1 cellular context compared by ENCODE assay signal in the genomic region with DNA sequence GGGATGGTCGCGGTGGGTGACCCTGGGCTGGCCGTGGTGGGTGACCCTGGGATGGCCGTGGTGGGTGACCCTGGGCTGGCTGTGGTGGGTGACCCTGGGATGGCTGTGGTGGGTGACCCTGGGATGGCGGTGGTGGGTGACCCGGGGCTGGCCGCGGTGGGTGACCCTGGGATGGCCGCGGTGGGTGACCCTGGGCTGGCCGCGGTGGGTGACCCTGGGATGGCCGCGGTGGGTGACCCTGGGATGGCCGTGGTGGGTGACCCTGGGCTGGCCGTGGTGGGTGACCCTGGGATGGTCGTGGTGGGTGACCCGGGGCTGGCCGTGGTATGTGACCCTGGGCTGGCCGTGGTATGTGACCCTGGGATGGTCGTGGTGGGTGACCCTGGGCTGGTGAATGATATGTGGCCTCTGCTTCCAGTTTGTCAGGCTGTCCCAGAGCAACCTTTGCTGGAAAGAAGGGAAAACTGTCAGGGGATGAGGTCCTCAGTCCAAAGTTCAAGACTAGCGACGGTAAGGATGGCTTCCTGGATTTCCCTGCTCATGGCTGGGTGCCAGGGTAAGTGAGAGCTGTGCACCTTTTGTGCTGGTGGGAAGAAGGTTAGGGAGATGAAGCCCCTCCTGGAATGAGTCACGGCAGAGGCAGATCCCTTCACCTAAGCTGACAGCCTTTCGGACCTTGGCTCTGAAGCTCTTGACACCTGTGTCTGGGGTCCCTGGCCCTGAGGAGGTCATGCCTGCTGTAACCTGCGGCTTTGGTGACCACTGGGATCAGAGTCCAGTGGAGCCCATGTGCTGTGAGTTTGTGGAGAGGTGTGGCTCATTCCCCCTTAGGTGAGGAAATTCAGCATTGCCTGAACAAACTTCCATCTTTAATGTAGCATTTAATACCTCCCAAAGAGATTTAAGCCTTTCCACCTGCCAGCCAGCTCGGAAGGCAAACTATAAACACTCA.
A peak's percentile ranks its signal among the peaks of the same experiment; 100 is the strongest.
TF ChIP-seq lines count a peak whose summit lies in the region.

No MANE protein-coding gene starts in this region.

TF ChIP-seq in HepG2, 621 proteins besides CTCF, POLR2A, EP300 and RAD21 (continued from another document and continues in another):
- peak; percentile 69; the same call in 1 of the 2 replicates for TF ChIP-seq NR0B2 (CRISPR knock-in tag; IDR thresholded peaks at IDR 0.05)
- no peak for TF ChIP-seq ZNF281 (CRISPR knock-in tag; IDR thresholded peaks at IDR 0.05; ENCODE audit: borderline replicate concordance)
- TF ChIP-seq RXRB (CRISPR knock-in tag; IDR thresholded peaks at IDR 0.05; ENCODE audit: borderline replicate concordance), result peak; percentile 92
- peak; percentile 56; the same call in 1 of the 2 replicates for TF ChIP-seq CREM (IDR thresholded peaks at IDR 0.05)
- no peak for TF ChIP-seq CREM (CRISPR knock-in tag; IDR thresholded peaks at IDR 0.05)
- TF ChIP-seq ZHX2 (IDR thresholded peaks at IDR 0.05; ENCODE audit: low read depth), result peak; percentile 54
- TF ChIP-seq ZHX2 (CRISPR knock-in tag; IDR thresholded peaks at IDR 0.05; ENCODE audit: borderline replicate concordance), result no peak
- no peak for TF ChIP-seq SMARCC2 (IDR thresholded peaks at IDR 0.05)
- no peak; the same call in 1 of the 2 replicates for TF ChIP-seq DNMT1 (CRISPR knock-in tag; IDR thresholded peaks at IDR 0.05)
- no peak for TF ChIP-seq ATF7 (IDR thresholded peaks at IDR 0.05)
- peak; percentile 81 for TF ChIP-seq ATF7 (CRISPR knock-in tag; IDR thresholded peaks at IDR 0.05)
- TF ChIP-seq, protein P1, sequence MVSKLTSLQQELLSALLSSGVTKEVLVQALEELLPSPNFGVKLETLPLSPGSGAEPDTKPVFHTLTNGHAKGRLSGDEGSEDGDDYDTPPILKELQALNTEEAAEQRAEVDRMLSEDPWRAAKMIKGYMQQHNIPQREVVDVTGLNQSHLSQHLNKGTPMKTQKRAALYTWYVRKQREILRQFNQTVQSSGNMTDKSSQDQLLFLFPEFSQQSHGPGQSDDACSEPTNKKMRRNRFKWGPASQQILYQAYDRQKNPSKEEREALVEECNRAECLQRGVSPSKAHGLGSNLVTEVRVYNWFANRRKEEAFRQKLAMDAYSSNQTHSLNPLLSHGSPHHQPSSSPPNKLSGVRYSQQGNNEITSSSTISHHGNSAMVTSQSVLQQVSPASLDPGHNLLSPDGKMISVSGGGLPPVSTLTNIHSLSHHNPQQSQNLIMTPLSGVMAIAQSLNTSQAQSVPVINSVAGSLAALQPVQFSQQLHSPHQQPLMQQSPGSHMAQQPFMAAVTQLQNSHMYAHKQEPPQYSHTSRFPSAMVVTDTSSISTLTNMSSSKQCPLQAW (CRISPR knock-in tag; IDR thresholded peaks at IDR 0.05), result 0 out of 2 replicates have a peak, but pooled peaks have one; percentile 66
- no peak for TF ChIP-seq RORA (CRISPR knock-in tag; IDR thresholded peaks at IDR 0.05)
- TF ChIP-seq SYNCRIP (IDR thresholded peaks at IDR 0.05; ENCODE audit: insufficient read depth, low read depth, low read length), result no peak
- 0 out of 2 replicates have a peak, but pooled peaks have one; percentile 8 for TF ChIP-seq PAX8 (CRISPR knock-in tag; IDR thresholded peaks at IDR 0.05; ENCODE audit: borderline replicate concordance)
- 0 out of 2 replicates have a peak, but pooled peaks have one; percentile 58 for TF ChIP-seq ZSCAN9 (CRISPR knock-in tag; IDR thresholded peaks at IDR 0.05; ENCODE audit: borderline replicate concordance)
- TF ChIP-seq ZNF331 (CRISPR knock-in tag; IDR thresholded peaks at IDR 0.05), result peak; percentile 57; the same call in 1 of the 2 replicates
- peak; percentile 85 for TF ChIP-seq ERF (CRISPR knock-in tag; IDR thresholded peaks at IDR 0.05)
- no peak for TF ChIP-seq ZNF205 (CRISPR knock-in tag; IDR thresholded peaks at IDR 0.05)
- TF ChIP-seq ZNF510 (CRISPR knock-in tag; IDR thresholded peaks at IDR 0.05; ENCODE audit: low read depth), result no peak; the same call in 1 of the 2 replicates
- TF ChIP-seq KDM4B (CRISPR knock-in tag; IDR thresholded peaks at IDR 0.05), result peak; percentile 79
- TF ChIP-seq, protein P2, sequence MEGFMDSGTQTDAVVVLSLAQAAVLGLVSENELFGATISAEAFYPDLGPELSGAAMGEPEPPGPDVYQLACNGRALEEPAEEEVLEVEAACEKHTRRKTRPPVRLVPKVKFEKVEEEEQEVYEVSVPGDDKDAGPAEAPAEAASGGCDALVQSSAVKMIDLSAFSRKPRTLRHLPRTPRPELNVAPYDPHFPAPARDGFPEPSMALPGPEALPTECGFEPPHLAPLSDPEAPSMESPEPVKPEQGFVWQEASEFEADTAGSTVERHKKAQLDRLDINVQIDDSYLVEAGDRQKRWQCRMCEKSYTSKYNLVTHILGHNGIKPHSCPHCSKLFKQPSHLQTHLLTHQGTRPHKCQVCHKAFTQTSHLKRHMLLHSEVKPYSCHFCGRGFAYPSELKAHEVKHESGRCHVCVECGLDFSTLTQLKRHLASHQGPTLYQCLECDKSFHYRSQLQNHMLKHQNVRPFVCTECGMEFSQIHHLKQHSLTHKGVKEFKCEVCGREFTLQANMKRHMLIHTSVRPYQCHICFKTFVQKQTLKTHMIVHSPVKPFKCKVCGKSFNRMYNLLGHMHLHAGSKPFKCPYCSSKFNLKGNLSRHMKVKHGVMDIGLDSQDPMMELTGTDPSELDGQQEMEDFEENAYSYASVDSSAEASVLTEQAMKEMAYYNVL (CRISPR knock-in tag; IDR thresholded peaks at IDR 0.05; ENCODE audit: borderline replicate concordance), result peak; percentile 84
- peak; percentile 93 for TF ChIP-seq ZNF556 (CRISPR knock-in tag; IDR thresholded peaks at IDR 0.05; ENCODE audit: borderline replicate concordance)
- no peak for TF ChIP-seq KLF13 (CRISPR knock-in tag; IDR thresholded peaks at IDR 0.05)
- TF ChIP-seq, protein P3, sequence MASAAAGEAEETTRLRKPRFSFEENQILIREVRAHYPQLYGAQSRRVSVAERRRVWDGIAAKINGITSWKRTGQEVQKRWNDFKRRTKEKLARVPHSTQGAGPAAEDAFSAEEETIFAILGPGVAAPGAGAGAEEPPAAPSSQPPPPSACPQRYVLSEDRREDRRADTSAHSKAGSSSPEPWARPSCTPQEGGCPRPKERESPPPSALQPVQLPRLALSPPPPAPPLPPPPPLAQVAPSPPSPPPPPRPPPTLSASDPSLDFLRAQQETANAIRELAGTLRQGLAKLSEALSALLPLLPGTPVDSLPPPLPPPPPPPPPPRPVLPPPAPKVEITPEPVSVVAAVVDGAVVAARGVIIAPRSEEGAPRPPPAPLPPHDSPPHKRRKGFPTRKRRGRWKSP (CRISPR knock-in tag; IDR thresholded peaks at IDR 0.05), result peak; percentile 47; the same call in 1 of the 2 replicates
- 0 out of 2 replicates have a peak, but pooled peaks have one; percentile 54 for TF ChIP-seq ZMYM4 (CRISPR knock-in tag; IDR thresholded peaks at IDR 0.05)
- TF ChIP-seq IKZF1 (IDR thresholded peaks at IDR 0.05), result no peak
- TF ChIP-seq MEIS2 (CRISPR knock-in tag; IDR thresholded peaks at IDR 0.05), result peak; percentile 91
- TF ChIP-seq, protein P4, sequence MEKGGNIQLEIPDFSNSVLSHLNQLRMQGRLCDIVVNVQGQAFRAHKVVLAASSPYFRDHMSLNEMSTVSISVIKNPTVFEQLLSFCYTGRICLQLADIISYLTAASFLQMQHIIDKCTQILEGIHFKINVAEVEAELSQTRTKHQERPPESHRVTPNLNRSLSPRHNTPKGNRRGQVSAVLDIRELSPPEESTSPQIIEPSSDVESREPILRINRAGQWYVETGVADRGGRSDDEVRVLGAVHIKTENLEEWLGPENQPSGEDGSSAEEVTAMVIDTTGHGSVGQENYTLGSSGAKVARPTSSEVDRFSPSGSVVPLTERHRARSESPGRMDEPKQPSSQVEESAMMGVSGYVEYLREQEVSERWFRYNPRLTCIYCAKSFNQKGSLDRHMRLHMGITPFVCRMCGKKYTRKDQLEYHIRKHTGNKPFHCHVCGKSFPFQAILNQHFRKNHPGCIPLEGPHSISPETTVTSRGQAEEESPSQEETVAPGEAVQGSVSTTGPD (CRISPR knock-in tag; IDR thresholded peaks at IDR 0.05), result peak; percentile 97
- TF ChIP-seq ZC3H4 (CRISPR knock-in tag; IDR thresholded peaks at IDR 0.05; ENCODE audit: borderline replicate concordance), result no peak
- TF ChIP-seq PITX1 (CRISPR knock-in tag; IDR thresholded peaks at IDR 0.05), result peak; percentile 87
- TF ChIP-seq AGO1 (IDR thresholded peaks at IDR 0.05; ENCODE audit: low read depth, low read length, poor library complexity, severe bottlenecking), result no peak
- TF ChIP-seq ZMYM2 (CRISPR knock-in tag; IDR thresholded peaks at IDR 0.05), result peak; percentile 92
- TF ChIP-seq SOX13 (IDR thresholded peaks at IDR 0.05), result 0 out of 2 replicates have a peak, but pooled peaks have one; percentile 43
- TF ChIP-seq SOX13 (CRISPR knock-in tag; conservative IDR thresholded peaks at IDR 0.05 in 1 of 2, IDR thresholded peaks at IDR 0.05 in 1 of 2), result peak in 1 of 2 experiments; percentile 62; a peak in 2 of 4 replicates
- TF ChIP-seq MBD4 (IDR thresholded peaks at IDR 0.05; ENCODE audit: borderline replicate concordance, low read length), result no peak
- TF ChIP-seq, protein P5, sequence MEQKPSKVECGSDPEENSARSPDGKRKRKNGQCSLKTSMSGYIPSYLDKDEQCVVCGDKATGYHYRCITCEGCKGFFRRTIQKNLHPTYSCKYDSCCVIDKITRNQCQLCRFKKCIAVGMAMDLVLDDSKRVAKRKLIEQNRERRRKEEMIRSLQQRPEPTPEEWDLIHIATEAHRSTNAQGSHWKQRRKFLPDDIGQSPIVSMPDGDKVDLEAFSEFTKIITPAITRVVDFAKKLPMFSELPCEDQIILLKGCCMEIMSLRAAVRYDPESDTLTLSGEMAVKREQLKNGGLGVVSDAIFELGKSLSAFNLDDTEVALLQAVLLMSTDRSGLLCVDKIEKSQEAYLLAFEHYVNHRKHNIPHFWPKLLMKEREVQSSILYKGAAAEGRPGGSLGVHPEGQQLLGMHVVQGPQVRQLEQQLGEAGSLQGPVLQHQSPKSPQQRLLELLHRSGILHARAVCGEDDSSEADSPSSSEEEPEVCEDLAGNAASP (CRISPR knock-in tag; IDR thresholded peaks at IDR 0.05; ENCODE audit: borderline replicate concordance), result peak; percentile 95; the same call in 1 of the 2 replicates
- TF ChIP-seq NFATC3 (CRISPR knock-in tag; IDR thresholded peaks at IDR 0.05), result no peak
- peak; percentile 79; the same call in 1 of the 2 replicates for TF ChIP-seq HDAC2 (CRISPR knock-in tag; IDR thresholded peaks at IDR 0.05)
- TF ChIP-seq ZBTB1 (CRISPR knock-in tag; IDR thresholded peaks at IDR 0.05; ENCODE audit: borderline replicate concordance), result 0 out of 2 replicates have a peak, but pooled peaks have one; percentile 10
- no peak for TF ChIP-seq ZSCAN22 (CRISPR knock-in tag; IDR thresholded peaks at IDR 0.05)
- peak; percentile 55; the same call in 1 of the 2 replicates for TF ChIP-seq CBX5 (CRISPR knock-in tag; IDR thresholded peaks at IDR 0.05; ENCODE audit: borderline replicate concordance)
